ENCODE assay signal across 18 cellular contexts in the genomic region with DNA sequence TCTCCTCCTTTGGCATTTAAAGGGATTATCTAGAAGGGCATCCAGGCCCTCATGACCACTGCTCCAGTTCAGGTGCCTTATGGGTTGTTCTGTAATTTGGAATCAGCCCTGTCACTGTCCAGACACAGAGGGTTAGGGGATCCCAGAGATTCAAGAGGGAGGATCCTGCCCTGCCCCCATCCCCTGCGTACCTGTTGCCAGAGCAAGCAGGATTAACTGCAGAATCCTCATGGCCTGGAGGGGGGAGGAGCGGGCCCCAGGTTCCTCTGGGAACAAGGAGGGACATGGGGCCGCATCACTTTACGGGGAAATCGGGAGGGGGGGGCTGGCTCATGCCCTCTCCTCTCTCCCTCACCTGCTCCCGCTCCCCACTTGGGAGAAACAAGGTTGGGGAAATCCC. TPM values are rescaled to one million over a fixed set of nuclear protein-coding genes. Genes with fewer than 3 reads are reported as not detected.
A peak's percentile ranks its signal among the peaks of the same experiment; 100 is the strongest.
DNase-seq lines count a peak whose midpoint lies in the region; FAIRE-seq and TF ChIP-seq lines count a peak whose summit lies in the region.
"Had no signal": no experiment of that assay in that cellular context is flagged by ENCODE, and none has a peak within 500 bp of the region (broad histone marks: within the 10 kb centered on the region; RNA-seq: fewer than 3 reads in every experiment).

No MANE protein-coding gene starts in this region.

- peak; percentile 5 for DNase-seq in DMS153 (lab: John Stamatoyannopoulos, UW)
- DNase-seq in DMS153 treated with DMSO at 0.1 percent for 48 hours (lab: John Stamatoyannopoulos, UW; ENCODE audit: unreplicated experiment): no peak
- DNase-seq in NCI-H2029 treated with DMSO at 0.1 percent for 48 hours (lab: John Stamatoyannopoulos, UW): peak; percentile 83
- DNase-seq in H1 (ENCODE audit: low read depth in 1 of 2, low spot score in 2 of 2): no peak
- no peak for DNase-seq in stomach
- DNase-seq in stimulated activated CD4-positive, alpha-beta T cell treated with anti-CD3 and anti-CD28 coated beads, Interleukin-4, amount 100 ng/mL, for 24 hours: no peak
- DNase-seq in activated CD4-positive, CD25-positive, alpha-beta regulatory T cell (lab: John Stamatoyannopoulos, UW): no peak
- DNase-seq in stimulated activated CD4-positive, alpha-beta T cell treated with anti-CD3 and anti-CD28 coated beads, Interleukin-15, amount 100 ng/mL, for 24 hours: no peak
- DNase-seq: 8988T; BE2C; CD4-positive, alpha-beta memory T cell; EL; NCI-H526 treated with DMSO at 0.1 percent for 48 hours; NK-92 treated with Interleukin-12 subunit alpha and Interleukin-12 subunit beta, amount 100 ng/mL, for 24 hours; SIG-M5 had no signal

- H3K23me2 ChIP-seq in H1 (ENCODE audit: low read depth, low read length): no peaks in the 10 kb centered on the region; the same call in 1 of the 2 replicates

- no peaks in the 10 kb centered on the region for H3K36me3 ChIP-seq in H1 (ENCODE audit: control insufficient read depth in 2 of 4, insufficient read depth in 4 of 4, low read length in 3 of 4)
- H3K36me3 ChIP-seq in stomach: no peaks in the 10 kb centered on the region
- H3K36me3 ChIP-seq: BE2C had no signal

- no peak overlapping the region for H3K14ac ChIP-seq in H1 (ENCODE audit: insufficient read length)

- H4K8ac ChIP-seq in H1 (ENCODE audit: extremely low read depth, insufficient read depth, low read length): no peak overlapping the region

- CTCF ChIA-PET in H1 (lab: Charles Lee; ENCODE audit: partially characterized antibody): interaction anchor here (1.1 to 15.0 kb wide), 5 partner anchors 8 to 96 kb away, joined by 4 to 269 read pairs (median 4); a partner anchor contains a TSS

- POLR2A ChIA-PET in H1 (lab: Charles Lee; ENCODE audit: partially characterized antibody): interaction anchor here (1.3 kb wide), 1 partner anchor 71 kb away, joined by 4 read pairs; no protein-coding TSS in a partner anchor

- H2BK5ac ChIP-seq in H1 (ENCODE audit: low read depth, low read length): no peak overlapping the region

- H2BK12ac ChIP-seq in H1 (ENCODE audit: low read depth, low read length): peak overlapping the region; percentile 30; the same call in 1 of the 2 replicates

- no peak overlapping the region for H3K56ac ChIP-seq in H1 (replicated peaks; ENCODE audit: insufficient read length, low read depth, low read length)

- H2AFZ ChIP-seq in H1 (ENCODE audit: low read length): no peak overlapping the region

- no peak overlapping the region for H3K23ac ChIP-seq in H1 (ENCODE audit: insufficient read length)

- no peak overlapping the region for H2AK5ac ChIP-seq in H1 (ENCODE audit: low read depth, low read length)

- TF ChIP-seq CTCF in H1 (IDR thresholded peaks at IDR 0.05; ENCODE audit: control extremely low read depth in 1 of 3, insufficient read depth in 1 of 3, low read depth in 1 of 3, low read length in 3 of 3) (no peak), stomach (IDR thresholded peaks at IDR 0.05) (no peak)

- H3K4me1 ChIP-seq in H1 (replicated peaks in 1 of 4; ENCODE audit: control insufficient read depth in 3 of 4, insufficient read depth in 4 of 4, low read length in 3 of 4) (peaks cover 3 to 25% (median 17%) of the 10 kb centered on the region in 4 experiments), stomach (peaks cover 3 to 36% (median 13%) of the 10 kb centered on the region in 4 donors)
- H3K4me1 ChIP-seq: BE2C had no signal

- H2BK120ac ChIP-seq in H1 (replicated peaks; ENCODE audit: low read depth, low read length): no peak overlapping the region

- H4K91ac ChIP-seq in H1 (replicated peaks; ENCODE audit: insufficient read length, low read length): no peak overlapping the region

- H3K9me3 ChIP-seq in H1 (ENCODE audit: insufficient read depth in 2 of 2, low read depth in 1 of 2, low read length in 1 of 2) (no peaks in the 10 kb centered on the region), stomach (no peaks in the 10 kb centered on the region)
- H3K9me3 ChIP-seq: BE2C had no signal

- no peaks in the 10 kb centered on the region for H4K20me1 ChIP-seq in H1 (replicated peaks in 1 of 2; ENCODE audit: control insufficient read depth in 1 of 2, insufficient read depth in 2 of 2, low read length in 2 of 2)

- WGBS in H1 (ENCODE audit: extremely low coverage in 1 of 2, insufficient coverage in 1 of 2, insufficient read length in 1 of 2, insufficient replicate concordance in 2 of 2, low coverage in 1 of 2, low lambda C conversion rate in 2 of 2, missing lambda C conversion rate in 1 of 2), 2 experiments: 73% methylated on average over 2 of the region's 6 CpGs; no CpG with 5 or more reads in 1 of the 2 experiments
- WGBS in stomach, 5 donors: 25 to 67% (median 51%) methylated on average over 6 of the region's 6 CpGs

- H2BK15ac ChIP-seq in H1 (ENCODE audit: low read length): no peak overlapping the region

- no peak for TF ChIP-seq RAD21 in H1 (IDR thresholded peaks at IDR 0.05 in 1 of 2, conservative IDR thresholded peaks at IDR 0.05 in 1 of 2; ENCODE audit: low read depth in 2 of 2, low read length in 2 of 2)

- no peak for TF ChIP-seq EP300 in H1 (IDR thresholded peaks at IDR 0.05; ENCODE audit: borderline replicate concordance in 1 of 2, low read depth in 2 of 2, low read length in 2 of 2)
- no peak for TF ChIP-seq EP300 in stomach (IDR thresholded peaks at IDR 0.05)

- no peak overlapping the region for H3K4ac ChIP-seq in H1 (replicated peaks; ENCODE audit: insufficient read length, low read depth, low read length)

- no peak for FAIRE-seq in H1 (lab: Jason Lieb, UNC)
- FAIRE-seq: H54 had no signal

- no peak overlapping the region for H2BK20ac ChIP-seq in H1 (ENCODE audit: low read length)

- H3K4me2 ChIP-seq in H1 (ENCODE audit: insufficient read depth in 1 of 2, low read depth in 2 of 2, low read length in 2 of 2): no peak overlapping the region; a peak in 1 of 4 replicates

- no peak for TF ChIP-seq POLR2A in H1 (IDR thresholded peaks at IDR 0.05; ENCODE audit: control extremely low read depth in 1 of 2, low read depth in 2 of 2, low read length in 2 of 2)
- TF ChIP-seq POLR2A in stomach (IDR thresholded peaks at IDR 0.05): no peak

- peaks cover 0 to 1% (median 0%) of the 10 kb centered on the region in 4 experiments; a peak in 1 of 7 replicates for H3K27me3 ChIP-seq in H1 (replicated peaks in 1 of 4; ENCODE audit: control insufficient read depth in 3 of 4, extremely low read depth in 1 of 4, insufficient read depth in 3 of 4, low read length in 3 of 4)
- peaks cover 0 to 70% (median 0%) of the 10 kb centered on the region in 3 donors for H3K27me3 ChIP-seq in stomach

- no peaks in the 10 kb centered on the region for H3K79me2 ChIP-seq in H1 (ENCODE audit: control insufficient read depth in 1 of 2, insufficient read depth in 2 of 2, low read length in 2 of 2)

- H3K4me3 ChIP-seq in H1 (ENCODE audit: extremely low read depth in 1 of 4, insufficient read depth in 2 of 4, low read depth in 3 of 4, low read length in 4 of 4): no peak overlapping the region
- peak overlapping the region; percentile 34 to 47 (median 42) for H3K4me3 ChIP-seq in stomach

- H3K18ac ChIP-seq in H1 (ENCODE audit: extremely low read depth, low read length): no peak overlapping the region; the same call in 1 of the 2 replicates

- H4K5ac ChIP-seq in H1 (ENCODE audit: insufficient read length, low read depth, low read length): no peak overlapping the region

- H3K27ac ChIP-seq in H1 (ENCODE audit: low read depth, low read length) (no peak overlapping the region), stomach (peak overlapping the region; percentile 85 to 97 (median 92))

- no peak overlapping the region for H3K9ac ChIP-seq in H1 (replicated peaks in 1 of 4; ENCODE audit: extremely low read depth in 1 of 4, low read depth in 3 of 4, low read length in 3 of 4)

- H3K79me1 ChIP-seq in H1 (ENCODE audit: low read depth, low read length): no peaks in the 10 kb centered on the region

- intact Hi-C loops in stomach (cut with DNase I; ENCODE audit: low total_unique reads): no loop called here

RNA-seq across cellular contexts. Expression of a gene that starts 1.0 kb away (rescaled TPM):
- total RNA-seq in H1 (2021; fragmentation: NEBNext Ultra II Directional; extraction: Animal tissue kit (Norgen Biotek cat#: 25700)): not detected in 2 replicates
- polyA plus RNA-seq in H1 (2011; rRNA removed) (0.38 and 0.45 TPM in 2 replicates), stomach (100 to 1,000 TPM in 1 of 3 donors, 10 to 100 TPM in 2; 34.1 to 152 (median 71.8) TPM)
- 0.37 TPM for polyA plus RNA-seq in H1 (2011; cell fraction: cytosol; rRNA removed)
- 0.27 TPM for polyA plus RNA-seq in H1 (2011; cell fraction: nucleus; rRNA removed)
- polyA plus RNA-seq in H1 (2012, experiment 1 of 2): 0.46 to 0.79 TPM (median 0.54 TPM) in 3 of 4 replicates, not detected in the other
- polyA plus RNA-seq in H1 (2012, experiment 2 of 2): 0.43 TPM
- polyA plus RNA-seq in H1 (2013, experiment 1 of 2): 0.39 TPM
- 0.26 TPM for polyA plus RNA-seq in H1 (2013, experiment 2 of 2)
- not detected in 2 replicates for polyA minus RNA-seq in H1 (2011; rRNA and poly(A)+ RNA removed)
- not detected for polyA minus RNA-seq in H1 (2011; cell fraction: cytosol; rRNA and poly(A)+ RNA removed)
- polyA minus RNA-seq in H1 (2011; cell fraction: nucleus; rRNA and poly(A)+ RNA removed): not detected
- total RNA-seq in stomach: 100 to 1,000 TPM in 1 of 5 donors, 10 to 100 TPM in 2, 1 to 10 TPM in 1, not detected in 1; 1.8 to 128 (median 26.0) TPM
- total RNA-seq: CD4-positive, alpha-beta memory T cell; OCI-LY7; RPMI7951 had no signal
- polyA plus RNA-seq: CD4-positive, alpha-beta memory T cell had no signal

RNA-seq across cellular contexts. Expression of a gene that starts 5.9 kb away (rescaled TPM):
- 4.5 and 4.8 TPM in 2 replicates for total RNA-seq in H1 (2021; fragmentation: NEBNext Ultra II Directional; extraction: Animal tissue kit (Norgen Biotek cat#: 25700))
- 9.7 and 12.4 TPM in 2 replicates for polyA plus RNA-seq in H1 (2011; rRNA removed)
- polyA plus RNA-seq in H1 (2011; cell fraction: cytosol; rRNA removed): 6.7 TPM
- 10.1 TPM for polyA plus RNA-seq in H1 (2011; cell fraction: nucleus; rRNA removed)
- 3.2 to 8.2 TPM (median 5.5 TPM) in 4 replicates for polyA plus RNA-seq in H1 (2012, experiment 1 of 2)
- 4.7 TPM for polyA plus RNA-seq in H1 (2012, experiment 2 of 2)
- 6.3 TPM for polyA plus RNA-seq in H1 (2013, experiment 1 of 2)
- polyA plus RNA-seq in H1 (2013, experiment 2 of 2): 7.3 TPM
- 2.9 and 6.9 TPM in 2 replicates for polyA minus RNA-seq in H1 (2011; rRNA and poly(A)+ RNA removed)
- 4.3 TPM for polyA minus RNA-seq in H1 (2011; cell fraction: cytosol; rRNA and poly(A)+ RNA removed)
- 4.5 TPM for polyA minus RNA-seq in H1 (2011; cell fraction: nucleus; rRNA and poly(A)+ RNA removed)
- total RNA-seq in stomach: 1 to 10 TPM in 1 of 5 donors, not detected in 4; 1.3 TPM
- 10 to 100 TPM in 1 of 3 donors, 1 to 10 TPM in 2; 2.1 to 62.7 (median 3.8) TPM for polyA plus RNA-seq in stomach
- total RNA-seq: CD4-positive, alpha-beta memory T cell; OCI-LY7; RPMI7951 had no signal
- polyA plus RNA-seq: CD4-positive, alpha-beta memory T cell had no signal

RNA-seq across cellular contexts. Expression of a gene that starts 9.4 kb away (rescaled TPM):
- total RNA-seq in H1 (2021; fragmentation: NEBNext Ultra II Directional; extraction: Animal tissue kit (Norgen Biotek cat#: 25700)): not detected in 2 replicates
- polyA plus RNA-seq in H1 (2011; rRNA removed) (0.24 TPM in 1 of 2 replicates, not detected in the other), stomach (10 to 100 TPM in 1 of 3 donors, 1 to 10 TPM in 1, not detected in 1; 2.0 to 26.5 TPM)
- not detected for polyA plus RNA-seq in H1 (2011; cell fraction: cytosol; rRNA removed)
- not detected for polyA plus RNA-seq in H1 (2011; cell fraction: nucleus; rRNA removed)
- not detected in 4 replicates for polyA plus RNA-seq in H1 (2012, experiment 1 of 2)
- polyA plus RNA-seq in H1 (2012, experiment 2 of 2): not detected
- polyA plus RNA-seq in H1 (2013, experiment 1 of 2): 0.06 TPM
- not detected for polyA plus RNA-seq in H1 (2013, experiment 2 of 2)
- not detected in 2 replicates for polyA minus RNA-seq in H1 (2011; rRNA and poly(A)+ RNA removed)
- polyA minus RNA-seq in H1 (2011; cell fraction: cytosol; rRNA and poly(A)+ RNA removed): not detected
- polyA minus RNA-seq in H1 (2011; cell fraction: nucleus; rRNA and poly(A)+ RNA removed): not detected
- not detected for total RNA-seq in stomach
- total RNA-seq: CD4-positive, alpha-beta memory T cell; OCI-LY7; RPMI7951 had no signal
- polyA plus RNA-seq: CD4-positive, alpha-beta memory T cell had no signal

RNA-seq across cellular contexts. Expression of a gene that starts 24.0 kb away (rescaled TPM):
- 2.1 and 2.9 TPM in 2 replicates for total RNA-seq in H1 (2021; fragmentation: NEBNext Ultra II Directional; extraction: Animal tissue kit (Norgen Biotek cat#: 25700))
- polyA plus RNA-seq in H1 (2011; rRNA removed) (3.6 and 7.1 TPM in 2 replicates), stomach (100 to 1,000 TPM in 1 of 3 donors, not detected in 2; 116 TPM)
- polyA plus RNA-seq in H1 (2011; cell fraction: cytosol; rRNA removed): 6.5 TPM
- polyA plus RNA-seq in H1 (2011; cell fraction: nucleus; rRNA removed): 8.0 TPM
- 3.4 to 7.9 TPM (median 5.6 TPM) in 4 replicates for polyA plus RNA-seq in H1 (2012, experiment 1 of 2)
- 4.1 TPM for polyA plus RNA-seq in H1 (2012, experiment 2 of 2)
- polyA plus RNA-seq in H1 (2013, experiment 1 of 2): 6.8 TPM
- polyA plus RNA-seq in H1 (2013, experiment 2 of 2): 6.9 TPM
- 3.4 and 3.5 TPM in 2 replicates for polyA minus RNA-seq in H1 (2011; rRNA and poly(A)+ RNA removed)
- not detected for polyA minus RNA-seq in H1 (2011; cell fraction: cytosol; rRNA and poly(A)+ RNA removed)
- 3.7 TPM for polyA minus RNA-seq in H1 (2011; cell fraction: nucleus; rRNA and poly(A)+ RNA removed)
- not detected for total RNA-seq in stomach
- total RNA-seq: CD4-positive, alpha-beta memory T cell; OCI-LY7; RPMI7951 had no signal
- polyA plus RNA-seq: CD4-positive, alpha-beta memory T cell had no signal

RNA-seq across cellular contexts. Expression of a gene that starts 39.5 kb away (rescaled TPM):
- total RNA-seq in H1 (2021; fragmentation: NEBNext Ultra II Directional; extraction: Animal tissue kit (Norgen Biotek cat#: 25700)): 4.2 and 5.0 TPM in 2 replicates
- 4.5 and 4.6 TPM in 2 replicates for polyA plus RNA-seq in H1 (2011; rRNA removed)
- 4.3 TPM for polyA plus RNA-seq in H1 (2011; cell fraction: cytosol; rRNA removed)
- 4.7 TPM for polyA plus RNA-seq in H1 (2011; cell fraction: nucleus; rRNA removed)
- polyA plus RNA-seq in H1 (2012, experiment 1 of 2): 2.9 to 5.7 TPM (median 4.5 TPM) in 4 replicates
- polyA plus RNA-seq in H1 (2012, experiment 2 of 2): 3.4 TPM
- polyA plus RNA-seq in H1 (2013, experiment 1 of 2): 5.6 TPM
- 6.6 TPM for polyA plus RNA-seq in H1 (2013, experiment 2 of 2)
- 2.6 and 8.2 TPM in 2 replicates for polyA minus RNA-seq in H1 (2011; rRNA and poly(A)+ RNA removed)
- not detected for polyA minus RNA-seq in H1 (2011; cell fraction: cytosol; rRNA and poly(A)+ RNA removed)
- polyA minus RNA-seq in H1 (2011; cell fraction: nucleus; rRNA and poly(A)+ RNA removed): 1.5 TPM
- total RNA-seq in stomach: 1 to 10 TPM in 1 of 5 donors, not detected in 4; 10.0 TPM
- polyA plus RNA-seq in stomach: 10 to 100 TPM in 1 of 3 donors, 1 to 10 TPM in 2; 3.2 to 82.1 (median 9.5) TPM
- total RNA-seq: CD4-positive, alpha-beta memory T cell; OCI-LY7; RPMI7951 had no signal
- polyA plus RNA-seq: CD4-positive, alpha-beta memory T cell had no signal

Comparison
In these comparisons a context has a peak if more than half of its experiments do, and no peak if none do; other contexts are left out.
1. DNase-seq: peak in DMS153 (single experiment) and NCI-H2029 treated with DMSO at 0.1 percent for 48 hours (single experiment); none in DMS153 treated with DMSO at 0.1 percent for 48 hours (single experiment), H1 (0 of 2), stomach (single experiment), stimulated activated CD4-positive, alpha-beta T cell treated with anti-CD3 and anti-CD28 coated beads, Interleukin-4, amount 100 ng/mL, for 24 hours (single experiment), activated CD4-positive, CD25-positive, alpha-beta regulatory T cell (0 of 4) and stimulated activated CD4-positive, alpha-beta T cell treated with anti-CD3 and anti-CD28 coated beads, Interleukin-15, amount 100 ng/mL, for 24 hours (single experiment).
2. H3K4me3 ChIP-seq: peak in stomach (4 of 4); none in H1 (0 of 4).